ENCODE assay signal across 36 cellular contexts in genomic region chr15:83462026-83462425, GRCh38. TPM values are rescaled to one million over a fixed set of nuclear protein-coding genes. Genes with fewer than 3 reads are reported as not detected.
"Had no signal": no experiment of that assay in that cellular context is flagged by ENCODE, and none has a peak within 500 bp of the region (broad histone marks: within the 10 kb centered on the region; RNA-seq: fewer than 3 reads in every experiment).

No MANE protein-coding gene starts in this region.

- H3K27ac ChIP-seq: brain microvascular endothelial cell, KMS-11, VCaP had no signal

- H3K36me3 ChIP-seq: brain microvascular endothelial cell had no signal

- DNase-seq: activated CD4-positive, alpha-beta T cell treated with anti-CD3 and anti-CD28 coated beads for 1 hour; activated CD4-positive, alpha-beta T cell treated with anti-CD3 and anti-CD28 coated beads for 48 hours; activated CD4-positive, alpha-beta T cell treated with anti-CD3 and anti-CD28 coated beads, Interleukin-2, amount 50 U/mL, for 4 hours; activated CD4-positive, CD25-positive, alpha-beta regulatory T cell; activated CD8-positive, alpha-beta T cell treated with anti-CD3 and anti-CD28 coated beads for 36 hours; activated effector memory CD4-positive, alpha-beta T cell treated with anti-CD3 and anti-CD28 coated beads, Interleukin-2, amount 50 U/mL, for 16 hours; activated naive CD4-positive, alpha-beta T cell; activated naive CD4-positive, alpha-beta T cell treated with anti-CD3 and anti-CD28 coated beads, Interleukin-2, amount 50 U/mL, for 16 hours; activated naive CD8-positive, alpha-beta T cell treated with anti-CD3 and anti-CD28 coated beads for 36 hours; activated T-cell treated with anti-CD3 and anti-CD28 coated beads, Interleukin-2, amount 50 U/mL, for 1 hour; activated T-cell treated with anti-CD3 and anti-CD28 coated beads, Interleukin-2, amount 50 U/mL, for 72 hours; amniotic stem cell; aorta; brain microvascular endothelial cell; cerebellar nuclear complex; MM.1S; MV-4-11; NCI-H1092; NCI-H1436 treated with DMSO at 0.1 percent for 48 hours; NCI-H1694 treated with DMSO at 0.1 percent for 48 hours; NCI-H2029; NCI-H345; NCI-H524 treated with DMSO at 0.1 percent for 48 hours; NK-92 treated with Interleukin-12 subunit alpha and Interleukin-12 subunit beta, amount 100 ng/mL, for 24 hours; OCI-M1; Right ventricle myocardium superior; SW 1271; T-helper 1 cell; T-helper 2 cell; T-helper 9 cell had no signal

- H3K27me3 ChIP-seq: brain microvascular endothelial cell had no signal

- H3K9ac ChIP-seq: KMS-11 had no signal

- H3K4me2 ChIP-seq: KMS-11 had no signal

- H3K9me3 Mint-ChIP-seq: activated CD8-positive, alpha-beta T cell treated with anti-CD3 and anti-CD28 coated beads for 36 hours; activated naive CD8-positive, alpha-beta T cell treated with anti-CD3 and anti-CD28 coated beads for 36 hours; activated T-cell treated with anti-CD3 and anti-CD28 coated beads, Interleukin-2, amount 50 U/mL, for 72 hours; activated T-helper 17 cell treated with anti-CD3 and anti-CD28 coated beads, Interleukin-2, amount 50 U/mL, for 72 hours had no signal

- H3K36me3 Mint-ChIP-seq: activated naive CD8-positive, alpha-beta T cell treated with anti-CD3 and anti-CD28 coated beads for 36 hours had no signal

- H3K4me1 Mint-ChIP-seq: activated naive CD8-positive, alpha-beta T cell treated with anti-CD3 and anti-CD28 coated beads for 36 hours; activated T-helper 17 cell treated with anti-CD3 and anti-CD28 coated beads, Interleukin-2, amount 50 U/mL, for 72 hours had no signal

- ATAC-seq: activated CD8-positive, alpha-beta T cell treated with anti-CD3 and anti-CD28 coated beads for 36 hours; activated T-cell treated with anti-CD3 and anti-CD28 coated beads, Interleukin-2, amount 50 U/mL, for 72 hours; activated T-helper 17 cell treated with anti-CD3 and anti-CD28 coated beads, Interleukin-2, amount 50 U/mL, for 72 hours had no signal

- H3K4me3 Mint-ChIP-seq: activated CD8-positive, alpha-beta T cell treated with anti-CD3 and anti-CD28 coated beads for 36 hours; activated naive CD8-positive, alpha-beta T cell treated with anti-CD3 and anti-CD28 coated beads for 36 hours; activated T-cell treated with anti-CD3 and anti-CD28 coated beads, Interleukin-2, amount 50 U/mL, for 72 hours; activated T-helper 17 cell treated with anti-CD3 and anti-CD28 coated beads, Interleukin-2, amount 50 U/mL, for 72 hours had no signal

- H3K27ac Mint-ChIP-seq: activated CD8-positive, alpha-beta T cell treated with anti-CD3 and anti-CD28 coated beads for 36 hours; activated naive CD8-positive, alpha-beta T cell treated with anti-CD3 and anti-CD28 coated beads for 36 hours; activated T-cell treated with anti-CD3 and anti-CD28 coated beads, Interleukin-2, amount 50 U/mL, for 72 hours; activated T-helper 17 cell treated with anti-CD3 and anti-CD28 coated beads, Interleukin-2, amount 50 U/mL, for 72 hours had no signal

RNA-seq across cellular contexts. Expression of gene SH3GL3, which starts 14.9 kb away (rescaled TPM):
- total RNA-seq: activated CD8-positive, alpha-beta memory T cell treated with anti-CD3 and anti-CD28 coated beads for 36 hours; activated CD8-positive, alpha-beta T cell treated with anti-CD3 and anti-CD28 coated beads for 36 hours; activated naive CD8-positive, alpha-beta T cell treated with anti-CD3 and anti-CD28 coated beads for 36 hours; cardiac septum; LHCN-M2; Right ventricle myocardium superior had no signal
